ENCODE assay signal across 21 cellular contexts in genomic region chr4:80024335-80024734, GRCh38.
"Had no signal": no experiment of that assay in that cellular context is flagged by ENCODE, and none has a peak within 500 bp of the region (broad histone marks: within the 10 kb centered on the region; RNA-seq: fewer than 3 reads in every experiment).

No MANE protein-coding gene starts in this region.

- H3K27ac Mint-ChIP-seq: activated CD4-positive, alpha-beta memory T cell treated with anti-CD3 and anti-CD28 coated beads for 36 hours; activated CD4-positive, alpha-beta T cell treated with anti-CD3 and anti-CD28 coated beads, Interleukin-2, amount 10 ng/mL, durations not matched to agents 7 days and 5 days; activated naive CD4-positive, alpha-beta T cell treated with anti-CD3 and anti-CD28 coated beads, Interleukin-2, amount 50 U/mL, for 24 hours had no signal

- H3K9me3 Mint-ChIP-seq: activated CD4-positive, alpha-beta memory T cell treated with anti-CD3 and anti-CD28 coated beads for 36 hours; activated CD4-positive, alpha-beta T cell treated with anti-CD3 and anti-CD28 coated beads, Interleukin-2, amount 10 ng/mL, durations not matched to agents 7 days and 5 days; activated naive CD4-positive, alpha-beta T cell treated with anti-CD3 and anti-CD28 coated beads, Interleukin-2, amount 50 U/mL, for 24 hours had no signal

- H3K4me3 ChIP-seq: breast epithelium, MG63, SJSA1 had no signal

- H3K27me3 Mint-ChIP-seq: activated CD4-positive, alpha-beta memory T cell treated with anti-CD3 and anti-CD28 coated beads for 36 hours; activated CD4-positive, alpha-beta T cell treated with anti-CD3 and anti-CD28 coated beads, Interleukin-2, amount 10 ng/mL, durations not matched to agents 7 days and 5 days; activated naive CD4-positive, alpha-beta T cell treated with anti-CD3 and anti-CD28 coated beads, Interleukin-2, amount 50 U/mL, for 24 hours had no signal

- DNase-seq: activated CD4-positive, alpha-beta memory T cell treated with anti-CD3 and anti-CD28 coated beads for 36 hours; activated CD4-positive, alpha-beta T cell treated with anti-CD3 and anti-CD28 coated beads, Interleukin-2, amount 10 ng/mL, durations not matched to agents 7 days and 5 days; activated CD4-positive, CD25-positive, alpha-beta regulatory T cell; activated CD8-positive, alpha-beta memory T cell treated with anti-CD3 and anti-CD28 coated beads for 24 hours; activated T-cell treated with anti-CD3 and anti-CD28 coated beads, Interleukin-2, amount 50 U/mL, for 48 hours; aorta; caudate nucleus; MG63; NCI-H1105; NCI-H1436 treated with DMSO at 0.1 percent for 48 hours; NCI-H187; NCI-H2081; NCI-H510A treated with DMSO at 0.1 percent for 48 hours; NCI-H69; PC-3; SHP77; SW 1271; T1000 had no signal

- H3K4me3 Mint-ChIP-seq: activated CD4-positive, alpha-beta memory T cell treated with anti-CD3 and anti-CD28 coated beads for 36 hours; activated CD4-positive, alpha-beta T cell treated with anti-CD3 and anti-CD28 coated beads, Interleukin-2, amount 10 ng/mL, durations not matched to agents 7 days and 5 days; activated naive CD4-positive, alpha-beta T cell treated with anti-CD3 and anti-CD28 coated beads, Interleukin-2, amount 50 U/mL, for 24 hours had no signal

- H3K4me1 Mint-ChIP-seq: activated CD4-positive, alpha-beta T cell treated with anti-CD3 and anti-CD28 coated beads, Interleukin-2, amount 10 ng/mL, durations not matched to agents 7 days and 5 days; activated naive CD4-positive, alpha-beta T cell treated with anti-CD3 and anti-CD28 coated beads, Interleukin-2, amount 50 U/mL, for 24 hours had no signal
